Comparison of ENCODE assay signal across 1 cellular context in genomic region chr15:95286911-95287769, GRCh38.
TF ChIP-seq lines count a peak whose summit lies in the region.

No MANE protein-coding gene starts in this region.

TF ChIP-seq in GM12878, 131 proteins besides CTCF, POLR2A, EP300 and RAD21 (continues in another document):
- peak; percentile 31; the same call in 1 of the 2 replicates for TF ChIP-seq CHD2 (IDR thresholded peaks at IDR 0.05; ENCODE audit: borderline replicate concordance, low read depth, low read length)
- TF ChIP-seq MYC (IDR thresholded peaks at IDR 0.05; ENCODE audit: insufficient read depth, insufficient read length, insufficient replicate concordance, low read length, severe bottlenecking), result no peak
- no peak for TF ChIP-seq HCFC1 (IDR thresholded peaks at IDR 0.05; ENCODE audit: low read length)
- TF ChIP-seq CREM (IDR thresholded peaks at IDR 0.05; ENCODE audit: low read depth), result no peak
- peak; percentile 62 for TF ChIP-seq IKZF1 (conservative IDR thresholded peaks at IDR 0.05)
- TF ChIP-seq MTA2 (IDR thresholded peaks at IDR 0.05; ENCODE audit: low read depth), result peak; percentile 86
- no peak for TF ChIP-seq RFX5 (IDR thresholded peaks at IDR 0.05; ENCODE audit: low read depth, low read length)
- TF ChIP-seq ZSCAN29 (IDR thresholded peaks at IDR 0.05), result no peak
- TF ChIP-seq HSF1 (IDR thresholded peaks at IDR 0.05; ENCODE audit: low read depth, low read length), result no peak
- no peak for TF ChIP-seq FOS (IDR thresholded peaks at IDR 0.05; ENCODE audit: borderline replicate concordance, extremely low read depth, insufficient read length)
- peak; percentile 36; the same call in 1 of the 2 replicates for TF ChIP-seq RAD51 (IDR thresholded peaks at IDR 0.05)
- 0 out of 4 replicates have a peak, but pooled peaks of 1 of the 2 experiments have one; percentile 3 for TF ChIP-seq BHLHE40 (IDR thresholded peaks at IDR 0.05; ENCODE audit: borderline replicate concordance in 1 of 2, low read depth in 2 of 2, low read length in 1 of 2)
- no peak for TF ChIP-seq MLLT1 (IDR thresholded peaks at IDR 0.05)
- TF ChIP-seq LARP7 (IDR thresholded peaks at IDR 0.05), result no peak
- no peak for TF ChIP-seq FOXK2 (IDR thresholded peaks at IDR 0.05)
- no peak for TF ChIP-seq BCL3 (IDR thresholded peaks at IDR 0.05; ENCODE audit: borderline replicate concordance, insufficient read depth, low read depth, low read length, poor library complexity, severe bottlenecking)
- 0 out of 2 replicates have a peak, but pooled peaks have one; percentile 35 for TF ChIP-seq NBN (IDR thresholded peaks at IDR 0.05)
- no peak for TF ChIP-seq SKIL (IDR thresholded peaks at IDR 0.05; ENCODE audit: low read depth, poor library complexity, severe bottlenecking)
- no peak for TF ChIP-seq MAX (IDR thresholded peaks at IDR 0.05; ENCODE audit: low read depth, low read length)
- no peak for TF ChIP-seq CEBPZ (IDR thresholded peaks at IDR 0.05; ENCODE audit: low read depth, low read length)
- no peak for TF ChIP-seq FOXM1 (IDR thresholded peaks at IDR 0.05; ENCODE audit: low read depth, low read length)
- TF ChIP-seq CEBPB (IDR thresholded peaks at IDR 0.05; ENCODE audit: borderline replicate concordance in 1 of 2, low read depth in 2 of 2, low read length in 2 of 2), result peak in 1 of 2 experiments; percentile 72; a peak in 1 of 4 replicates
- TF ChIP-seq MXI1 (IDR thresholded peaks at IDR 0.05; ENCODE audit: low read depth, low read length), result no peak
- TF ChIP-seq RELB (IDR thresholded peaks at IDR 0.05; ENCODE audit: low read depth), result peak; percentile 85
- no peak for TF ChIP-seq E4F1 (IDR thresholded peaks at IDR 0.05; ENCODE audit: borderline replicate concordance, partially characterized antibody)
- no peak for TF ChIP-seq SREBF2 (IDR thresholded peaks at IDR 0.05; ENCODE audit: low read length)
- no peak for TF ChIP-seq SMAD1 (IDR thresholded peaks at IDR 0.05; ENCODE audit: low read depth, partially characterized antibody)
- no peak for TF ChIP-seq YY1 (IDR thresholded peaks at IDR 0.05; ENCODE audit: low read depth, low read length)
- no peak for TF ChIP-seq KDM1A (IDR thresholded peaks at IDR 0.05; ENCODE audit: borderline replicate concordance)
- TF ChIP-seq PAX8 (IDR thresholded peaks at IDR 0.05), result no peak
- no peak for TF ChIP-seq TCF3 (IDR thresholded peaks at IDR 0.05; ENCODE audit: borderline replicate concordance, insufficient read depth, low read depth, low read length)
- no peak for TF ChIP-seq ZBED1 (IDR thresholded peaks at IDR 0.05; ENCODE audit: borderline replicate concordance)
- peak; percentile 66; the same call in 1 of the 2 replicates for TF ChIP-seq ZNF384 (IDR thresholded peaks at IDR 0.05; ENCODE audit: borderline replicate concordance, low read depth, low read length)
- peak; percentile 88 for TF ChIP-seq ZNF687 (IDR thresholded peaks at IDR 0.05)
- TF ChIP-seq ATF7 (IDR thresholded peaks at IDR 0.05; ENCODE audit: low read depth), result peak; percentile 63
- TF ChIP-seq SPI1 (IDR thresholded peaks at IDR 0.05; ENCODE audit: borderline replicate concordance, insufficient read depth, low read depth, low read length), result no peak
- TF ChIP-seq SUZ12 (IDR thresholded peaks at IDR 0.05; ENCODE audit: unreplicated experiment), result no peak
- TF ChIP-seq NFYA (IDR thresholded peaks at IDR 0.05; ENCODE audit: borderline replicate concordance, low read depth, low read length), result no peak
- no peak for TF ChIP-seq ESRRA (IDR thresholded peaks at IDR 0.05; ENCODE audit: low read length)
- TF ChIP-seq CHD1 (IDR thresholded peaks at IDR 0.05; ENCODE audit: low read depth, low read length), result no peak
- TF ChIP-seq ZNF24 (IDR thresholded peaks at IDR 0.05), result peak; percentile 53; the same call in 1 of the 2 replicates
- no peak for TF ChIP-seq NRF1 (conservative IDR thresholded peaks at IDR 0.05; ENCODE audit: low read depth, low read length)
